In the genomic region with DNA sequence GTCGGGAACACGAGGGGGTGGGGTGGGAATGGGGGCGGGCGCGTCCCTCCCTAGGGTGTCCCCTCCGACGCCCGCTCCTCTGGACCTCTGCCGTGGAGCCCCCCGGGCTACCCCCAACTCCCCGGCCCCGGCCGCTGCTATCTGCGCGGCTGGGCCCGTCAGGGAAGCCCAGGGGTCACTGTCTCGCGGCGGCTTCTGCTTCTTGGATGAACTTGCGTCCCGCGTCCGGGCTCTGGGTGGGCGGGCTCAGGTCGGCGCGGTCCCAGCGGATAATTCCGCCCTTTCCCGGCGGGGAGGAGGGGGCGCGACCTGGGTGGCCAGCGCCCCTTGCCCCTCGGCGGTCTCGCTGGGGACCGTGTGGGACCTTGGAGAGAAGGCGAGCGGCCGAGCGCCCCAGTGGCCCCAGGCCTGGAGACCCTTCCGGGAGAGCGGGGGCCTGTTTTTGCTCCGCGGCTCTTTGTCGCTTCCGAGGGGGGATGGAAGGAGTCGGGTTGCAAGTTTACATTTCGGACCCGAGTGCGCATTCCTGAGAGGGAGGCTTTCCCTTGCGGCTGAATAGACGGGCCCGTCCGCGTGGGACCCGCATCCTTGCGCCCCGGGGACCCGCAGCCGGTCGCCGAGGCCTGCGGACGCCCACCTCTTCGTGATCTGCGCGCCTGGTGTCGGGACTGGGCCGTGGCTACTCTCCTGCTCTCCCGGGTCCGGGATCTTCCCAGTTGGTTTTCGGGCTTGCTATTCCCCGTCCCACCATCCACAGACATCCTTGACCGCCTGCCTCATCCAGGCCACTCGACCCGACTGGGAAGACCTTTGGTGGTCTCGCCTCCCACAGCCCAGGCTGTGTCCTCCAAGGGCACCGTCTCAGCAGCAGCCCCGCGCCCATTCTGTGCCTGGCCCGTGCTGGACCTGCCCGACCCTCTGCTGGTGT, we compare ENCODE assay signal across 8 cellular contexts. TPM values are rescaled to one million over a fixed set of nuclear protein-coding genes. Genes with fewer than 3 reads are reported as not detected.
DNase-seq lines count a peak whose midpoint lies in the region; ATAC-seq and TF ChIP-seq lines count a peak whose summit lies in the region.

No MANE protein-coding gene starts in this region.

- 15 to 18% methylated on average over 75 to 84 of the region's 84 CpGs for WGBS in heart right ventricle, 2 donors

- no peaks in the 10 kb centered on the region for H3K9me3 Mint-ChIP-seq in activated CD8-positive, alpha-beta T cell treated with anti-CD3 and anti-CD28 coated beads, Interleukin-2, amount 10 ng/mL, durations not matched to agents 7 days and 5 days (ENCODE audit: insufficient read depth)
- no peaks in the 10 kb centered on the region for H3K9me3 Mint-ChIP-seq in progenitor cell of endocrine pancreas (ENCODE audit: low read depth)
- no peaks in the 10 kb centered on the region for H3K9me3 Mint-ChIP-seq in CD4-positive, alpha-beta T cell

- H3K4me3 ChIP-seq in heart right ventricle, result peak overlapping the region; percentile 61 to 93 (median 76)

- DNase-seq in EH (ENCODE audit: low read depth) (peak; percentile 63), heart right ventricle (peak; percentile 35 to 42), progenitor cell of endocrine pancreas (ENCODE audit: low spot score, unreplicated experiment) (peak; percentile 32), activated gamma-delta T cell (lab: John Stamatoyannopoulos, UW) (no peak), GM10266 (ENCODE audit: extremely low spot score) (no peak)
- no peak for DNase-seq in activated CD8-positive, alpha-beta T cell treated with anti-CD3 and anti-CD28 coated beads, Interleukin-2, amount 10 ng/mL, durations not matched to agents 7 days and 5 days
- no peak for DNase-seq in activated naive CD4-positive, alpha-beta T cell treated with anti-CD3 and anti-CD28 coated beads, Interleukin-2, amount 50 U/mL, for 16 hours
- DNase-seq in CD4-positive, alpha-beta T cell, result no peak

- TF ChIP-seq CTCF in heart right ventricle (IDR thresholded peaks at IDR 0.05) (no peak), progenitor cell of endocrine pancreas (IDR thresholded peaks at IDR 0.05; ENCODE audit: unreplicated experiment) (no peak), GM10266 (IDR thresholded peaks at IDR 0.05; ENCODE audit: control insufficient read depth, insufficient read depth, low read depth, missing control alignments) (no peak)
- no peak for TF ChIP-seq CTCF in CD4-positive, alpha-beta T cell (IDR thresholded peaks at IDR 0.05)

- no peaks in the 10 kb centered on the region for H3K9me3 ChIP-seq in heart right ventricle
- no peaks in the 10 kb centered on the region for H3K9me3 ChIP-seq in CD4-positive, alpha-beta T cell (ENCODE audit: control insufficient read depth, low read length)

- H3K27me3 ChIP-seq in heart right ventricle, result peaks cover 0 to 30% (median 0%) of the 10 kb centered on the region in 7 donors
- H3K27me3 ChIP-seq in CD4-positive, alpha-beta T cell (ENCODE audit: control insufficient read depth, insufficient read depth, low read length), result peaks cover 10% of the 10 kb centered on the region

- H3K4me1 ChIP-seq in heart right ventricle, result peaks cover 9 to 59% (median 28%) of the 10 kb centered on the region in 9 donors

- peak overlapping the region; percentile 74 to 93 (median 88) for H3K27ac ChIP-seq in heart right ventricle
- no peak overlapping the region for H3K27ac ChIP-seq in CD4-positive, alpha-beta T cell (ENCODE audit: low read depth, low read length)

- POLR2A ChIA-PET in activated CD8-positive, alpha-beta T cell treated with anti-CD3 and anti-CD28 coated beads, Interleukin-2, amount 10 ng/mL, durations not matched to agents 7 days and 5 days (lab: Charles Lee), result no interaction called here
- POLR2A ChIA-PET in CD4-positive, alpha-beta T cell (lab: Charles Lee), result no interaction called here

- peaks cover 0 to 4% (median 0%) of the 10 kb centered on the region in 9 donors for H3K36me3 ChIP-seq in heart right ventricle

- H3K4me3 Mint-ChIP-seq in activated CD8-positive, alpha-beta T cell treated with anti-CD3 and anti-CD28 coated beads, Interleukin-2, amount 10 ng/mL, durations not matched to agents 7 days and 5 days, result peak overlapping the region; percentile 36
- peak overlapping the region; percentile 85 for H3K4me3 Mint-ChIP-seq in progenitor cell of endocrine pancreas (ENCODE audit: low read depth)
- no peak overlapping the region for H3K4me3 Mint-ChIP-seq in CD4-positive, alpha-beta T cell

- no peak overlapping the region for H3K27ac Mint-ChIP-seq in activated CD8-positive, alpha-beta T cell treated with anti-CD3 and anti-CD28 coated beads, Interleukin-2, amount 10 ng/mL, durations not matched to agents 7 days and 5 days
- peak overlapping the region; percentile 92 for H3K27ac Mint-ChIP-seq in progenitor cell of endocrine pancreas
- no peak overlapping the region for H3K27ac Mint-ChIP-seq in CD4-positive, alpha-beta T cell

- CTCF ChIA-PET in activated CD8-positive, alpha-beta T cell treated with anti-CD3 and anti-CD28 coated beads, Interleukin-2, amount 10 ng/mL, durations not matched to agents 7 days and 5 days (lab: Charles Lee), result no interaction called here
- CTCF ChIA-PET in CD4-positive, alpha-beta T cell (lab: Charles Lee), result no interaction called here

- intact Hi-C loops in heart right ventricle (cut with DNase I), result loop anchor here in 2 of 10 donors (5.0 to 10.0 kb wide), 3 partner anchors 56 to 109 kb away; no protein-coding TSS in a partner anchor
- intact Hi-C loops in CD4-positive, alpha-beta T cell (cut with DNase I, micrococcal nuclease), result no loop called here

- H3K4me1 Mint-ChIP-seq in activated CD8-positive, alpha-beta T cell treated with anti-CD3 and anti-CD28 coated beads, Interleukin-2, amount 10 ng/mL, durations not matched to agents 7 days and 5 days (ENCODE audit: low read depth), result peaks cover 6% of the 10 kb centered on the region
- peaks cover 11% of the 10 kb centered on the region for H3K4me1 Mint-ChIP-seq in progenitor cell of endocrine pancreas (ENCODE audit: low read depth)
- H3K4me1 Mint-ChIP-seq in CD4-positive, alpha-beta T cell (ENCODE audit: low read depth), result no peaks in the 10 kb centered on the region

- peaks cover 15% of the 10 kb centered on the region for H3K27me3 Mint-ChIP-seq in activated CD8-positive, alpha-beta T cell treated with anti-CD3 and anti-CD28 coated beads, Interleukin-2, amount 10 ng/mL, durations not matched to agents 7 days and 5 days (ENCODE audit: low read depth)
- H3K27me3 Mint-ChIP-seq in progenitor cell of endocrine pancreas, result peaks cover 62% of the 10 kb centered on the region
- H3K27me3 Mint-ChIP-seq in CD4-positive, alpha-beta T cell, result peaks cover 32% of the 10 kb centered on the region

- ATAC-seq in activated CD8-positive, alpha-beta T cell treated with anti-CD3 and anti-CD28 coated beads, Interleukin-2, amount 10 ng/mL, durations not matched to agents 7 days and 5 days, result no peak
- ATAC-seq in heart right ventricle, result peak; percentile 25 to 57 (median 34)
- no peak for ATAC-seq in CD4-positive, alpha-beta T cell (ENCODE audit: poor library complexity)

- H3K36me3 Mint-ChIP-seq in activated CD8-positive, alpha-beta T cell treated with anti-CD3 and anti-CD28 coated beads, Interleukin-2, amount 10 ng/mL, durations not matched to agents 7 days and 5 days (ENCODE audit: low read depth), result no peaks in the 10 kb centered on the region
- peaks cover 14% of the 10 kb centered on the region for H3K36me3 Mint-ChIP-seq in progenitor cell of endocrine pancreas (ENCODE audit: insufficient read depth)
- no peaks in the 10 kb centered on the region for H3K36me3 Mint-ChIP-seq in CD4-positive, alpha-beta T cell (ENCODE audit: low read depth)

RNA-seq across cellular contexts. Expression of gene DOCK1, which starts 0.8 kb away (rescaled TPM):
- not detected for total RNA-seq in activated CD8-positive, alpha-beta T cell treated with anti-CD3 and anti-CD28 coated beads, Interleukin-2, amount 10 ng/mL, durations not matched to agents 7 days and 5 days
- total RNA-seq in heart right ventricle (10 to 100 TPM; 18.0 to 26.7 (median 21.0) TPM), progenitor cell of endocrine pancreas (77.8 and 81.2 TPM in 2 replicates)
- 1 to 10 TPM; 7.8 to 9.1 TPM for polyA plus RNA-seq in heart right ventricle
- total RNA-seq in CD4-positive, alpha-beta T cell, result not detected

Comparison
In these comparisons a context has a peak if more than half of its experiments do, and no peak if none do; other contexts are left out.
1. DNase-seq: peak in EH (single experiment), heart right ventricle (2 of 2) and progenitor cell of endocrine pancreas (single experiment); none in activated CD8-positive, alpha-beta T cell treated with anti-CD3 and anti-CD28 coated beads, Interleukin-2, amount 10 ng/mL, durations not matched to agents 7 days and 5 days (single experiment), activated gamma-delta T cell (single experiment), activated naive CD4-positive, alpha-beta T cell treated with anti-CD3 and anti-CD28 coated beads, Interleukin-2, amount 50 U/mL, for 16 hours (single experiment), GM10266 (single experiment) and CD4-positive, alpha-beta T cell (0 of 10).
2. ATAC-seq: peak in heart right ventricle (8 of 8); none in activated CD8-positive, alpha-beta T cell treated with anti-CD3 and anti-CD28 coated beads, Interleukin-2, amount 10 ng/mL, durations not matched to agents 7 days and 5 days (single experiment) and CD4-positive, alpha-beta T cell (single experiment).
3. RNA of gene DOCK1, which starts 0.8 kb away (total RNA-seq): 77.8 to 81.2 TPM in progenitor cell of endocrine pancreas and 18.0 to 26.7 TPM in heart right ventricle; not detected in CD4-positive, alpha-beta T cell and not detected in activated CD8-positive, alpha-beta T cell treated with anti-CD3 and anti-CD28 coated beads, Interleukin-2, amount 10 ng/mL, durations not matched to agents 7 days and 5 days; every median in the first group is over 10 times any median in the second.